ENCODE assay signal across 1 cellular context in the genomic region with DNA sequence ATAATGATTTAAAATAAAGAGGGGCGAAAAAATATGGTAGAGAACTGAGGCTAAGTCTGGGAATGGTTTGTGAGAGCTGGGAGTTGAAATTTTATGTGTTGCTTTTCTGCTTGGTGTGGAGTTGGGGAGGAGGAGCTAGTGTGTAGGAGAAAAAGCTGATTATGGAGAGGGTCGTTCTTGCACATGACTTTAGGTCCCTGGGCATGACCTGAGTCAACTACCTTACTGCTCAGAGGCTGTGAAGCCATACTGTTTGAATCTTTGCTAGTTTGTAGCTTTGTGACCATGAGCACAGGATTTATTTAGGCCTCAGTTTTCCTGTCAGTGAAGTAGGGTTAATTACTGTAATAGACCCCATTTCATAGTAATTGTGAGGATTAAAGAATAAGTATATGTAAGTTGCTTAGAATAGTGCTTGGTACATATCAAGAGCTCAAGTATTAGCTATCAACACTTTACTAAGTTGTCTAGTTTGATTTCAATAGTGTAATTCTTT.
TF ChIP-seq lines count a peak whose summit lies in the region.

No MANE protein-coding gene starts in this region.

TF ChIP-seq in IMR-90, 13 proteins besides CTCF, POLR2A, EP300 and RAD21 (continued from another document):
- TF ChIP-seq ELK1 (IDR thresholded peaks at IDR 0.05; ENCODE audit: borderline replicate concordance, low read depth, low read length) (no peak), MXI1 (IDR thresholded peaks at IDR 0.05; ENCODE audit: borderline replicate concordance, low read depth, low read length) (no peak), BHLHE40 (IDR thresholded peaks at IDR 0.05; ENCODE audit: low read depth, low read length) (no peak), CHD1 (IDR thresholded peaks at IDR 0.05; ENCODE audit: low read depth, low read length) (no peak), FOS (IDR thresholded peaks at IDR 0.05; ENCODE audit: low read depth, low read length) (no peak), SMC3 (IDR thresholded peaks at IDR 0.05; ENCODE audit: low read depth, low read length) (no peak), MAFK (IDR thresholded peaks at IDR 0.05; ENCODE audit: low read depth, low read length) (no peak), RCOR1 (IDR thresholded peaks at IDR 0.05; ENCODE audit: insufficient replicate concordance, low read length) (no peak), NFE2L2 (IDR thresholded peaks at IDR 0.05; ENCODE audit: low read depth, low read length) (no peak), USF2 (IDR thresholded peaks at IDR 0.05; ENCODE audit: low read depth, low read length) (no peak), CEBPB (IDR thresholded peaks at IDR 0.05; ENCODE audit: low read depth, low read length) (no peak), MAZ (IDR thresholded peaks at IDR 0.05; ENCODE audit: borderline replicate concordance, low read depth, low read length) (no peak)
